9 cellular contexts compared by ENCODE assay signal in genomic region chrX:107135076-107135964, GRCh38. TPM values are rescaled to one million over a fixed set of nuclear protein-coding genes. Genes with fewer than 3 reads are reported as not detected.
DNase-seq lines count a peak whose midpoint lies in the region; ATAC-seq, FAIRE-seq and TF ChIP-seq lines count a peak whose summit lies in the region.
"Had no signal": no experiment of that assay in that cellular context is flagged by ENCODE, and none has a peak within 500 bp of the region (broad histone marks: within the 10 kb centered on the region; RNA-seq: fewer than 3 reads in every experiment).

No MANE protein-coding gene starts in this region.

- peak overlapping the region; percentile 4 for H3K27ac ChIP-seq in brain microvascular endothelial cell
- peak overlapping the region in 1 of 2 donors; percentile 54 for H3K27ac ChIP-seq in small intestine (ENCODE audit: low read depth in 1 of 2, low read length in 1 of 2)
- H3K27ac ChIP-seq in thyroid gland: no peak overlapping the region

- TF ChIP-seq CTCF in NB4 (IDR thresholded peaks at IDR 0.05; ENCODE audit: low read depth, low read length) (no peak), brain microvascular endothelial cell (IDR thresholded peaks at IDR 0.05; ENCODE audit: low read depth, low read length, missing control alignments) (no peak), thyroid gland (IDR thresholded peaks at IDR 0.05) (no peak)

- H3K36me3 Mint-ChIP-seq in activated CD4-positive, alpha-beta T cell treated with anti-CD3 and anti-CD28 coated beads for 36 hours (ENCODE audit: low read depth): no peaks in the 10 kb centered on the region

- H3K4me1 ChIP-seq in small intestine (ENCODE audit: control insufficient read depth in 2 of 2, insufficient read depth in 1 of 2, low read depth in 1 of 2, low read length in 1 of 2): no peaks in the 10 kb centered on the region
- no peaks in the 10 kb centered on the region for H3K4me1 ChIP-seq in thyroid gland

- TF ChIP-seq POLR2A in NB4 (IDR thresholded peaks at IDR 0.05; ENCODE audit: extremely low read depth, insufficient read length) (no peak), thyroid gland (IDR thresholded peaks at IDR 0.05) (no peak)

- ATAC-seq in activated CD4-positive, alpha-beta T cell treated with anti-CD3 and anti-CD28 coated beads for 36 hours: peak; percentile 85

- H3K4me1 Mint-ChIP-seq in activated CD4-positive, alpha-beta T cell treated with anti-CD3 and anti-CD28 coated beads for 36 hours: peaks cover 12% of the 10 kb centered on the region

- H3K4me3 Mint-ChIP-seq in activated CD4-positive, alpha-beta T cell treated with anti-CD3 and anti-CD28 coated beads for 36 hours: no peak overlapping the region

- no peaks in the 10 kb centered on the region for H3K9me3 ChIP-seq in small intestine (ENCODE audit: control insufficient read depth, low read depth)
- no peaks in the 10 kb centered on the region for H3K9me3 ChIP-seq in thyroid gland

- POLR2A ChIA-PET in activated CD4-positive, alpha-beta T cell treated with anti-CD3 and anti-CD28 coated beads for 36 hours (lab: Charles Lee): interaction anchor here (0.6 kb wide), 1 partner anchor 65 kb away, joined by 5 read pairs; no protein-coding TSS in a partner anchor

- intact Hi-C loops in activated CD4-positive, alpha-beta T cell treated with anti-CD3 and anti-CD28 coated beads for 36 hours (cut with DNase I, micrococcal nuclease): no loop called here
- intact Hi-C loops in thyroid gland (cut with DNase I): no loop called here

- 49 to 61% (median 52%) methylated on average over 5 of the region's 5 CpGs for WGBS in small intestine, 3 donors
- WGBS in thyroid gland, 2 donors: 78 to 82% methylated on average over 5 of the region's 5 CpGs

- FAIRE-seq in small intestine (lab: Jason Lieb, UNC) (no peak), frontal cortex (lab: Jason Lieb, UNC) (no peak), urothelium cell line (lab: Jason Lieb, UNC) (no peak)

- no peaks in the 10 kb centered on the region for H3K9me3 Mint-ChIP-seq in activated CD4-positive, alpha-beta T cell treated with anti-CD3 and anti-CD28 coated beads for 36 hours (ENCODE audit: low read depth)

- H3K27me3 ChIP-seq in brain microvascular endothelial cell (replicated peaks): no peaks in the 10 kb centered on the region
- no peaks in the 10 kb centered on the region for H3K27me3 ChIP-seq in small intestine (ENCODE audit: control insufficient read depth in 2 of 2, insufficient read depth in 2 of 2, low read length in 2 of 2)
- H3K27me3 ChIP-seq in thyroid gland: no peaks in the 10 kb centered on the region

- no peak overlapping the region for H3K4me3 ChIP-seq in NB4 (ENCODE audit: low read depth, low read length)
- H3K4me3 ChIP-seq in brain microvascular endothelial cell (ENCODE audit: low read depth, low read length): no peak overlapping the region
- H3K4me3 ChIP-seq in small intestine (ENCODE audit: low read depth in 1 of 2, low read length in 2 of 2): no peak overlapping the region
- no peak overlapping the region for H3K4me3 ChIP-seq in thyroid gland (replicated peaks in 1 of 3)

- H3K27ac Mint-ChIP-seq in activated CD4-positive, alpha-beta T cell treated with anti-CD3 and anti-CD28 coated beads for 36 hours: peak overlapping the region; percentile 81

- H3K27me3 Mint-ChIP-seq in activated CD4-positive, alpha-beta T cell treated with anti-CD3 and anti-CD28 coated beads for 36 hours: no peaks in the 10 kb centered on the region

- peak; percentile 42 for DNase-seq in activated CD4-positive, alpha-beta T cell treated with anti-CD3 and anti-CD28 coated beads for 36 hours
- DNase-seq in activated CD4-positive, alpha-beta T cell treated with anti-CD3 and anti-CD28 coated beads, Interleukin-2, amount 50 U/mL, for 48 hours: no peak
- peak; percentile 76 for DNase-seq in NB4 (ENCODE audit: low read depth)
- DNase-seq in brain microvascular endothelial cell: peak; percentile 44
- peak; percentile 43 for DNase-seq in small intestine
- DNase-seq in frontal cortex (ENCODE audit: low spot score in 2 of 2): no peak
- DNase-seq in urothelium cell line (ENCODE audit: low spot score): no peak
- DNase-seq in thyroid gland: no peak
- DNase-seq: glutamatergic neuron had no signal

- in situ Hi-C loops in brain microvascular endothelial cell (cut with HindIII; ENCODE audit: low pct_ligation_motif_present, low sequenced_read_pairs): no loop called here

- CTCF ChIA-PET in activated CD4-positive, alpha-beta T cell treated with anti-CD3 and anti-CD28 coated beads for 36 hours (lab: Charles Lee): no interaction called here

- H3K36me3 ChIP-seq in brain microvascular endothelial cell (replicated peaks) (no peaks in the 10 kb centered on the region), small intestine (ENCODE audit: control insufficient read depth in 2 of 2, insufficient read depth in 2 of 2, low read length in 2 of 2) (no peaks in the 10 kb centered on the region), thyroid gland (no peaks in the 10 kb centered on the region)

RNA-seq across cellular contexts. Expression of gene RBM41, which starts 16.7 kb away (rescaled TPM):
- 10 to 100 TPM; 12.0 to 12.2 TPM for total RNA-seq in activated CD4-positive, alpha-beta T cell treated with anti-CD3 and anti-CD28 coated beads for 36 hours
- polyA plus RNA-seq in small intestine: 1 to 10 TPM; 6.5 to 8.9 (median 7.6) TPM
- total RNA-seq in frontal cortex (20.4 TPM), thyroid gland (10 to 100 TPM; 24.0 to 48.8 (median 30.5) TPM)

Comparison
In these comparisons a context has a peak if more than half of its experiments do, and no peak if none do; other contexts are left out.
1. DNase-seq: peak in activated CD4-positive, alpha-beta T cell treated with anti-CD3 and anti-CD28 coated beads for 36 hours (single experiment), NB4 (single experiment), brain microvascular endothelial cell (single experiment) and small intestine (single experiment); none in activated CD4-positive, alpha-beta T cell treated with anti-CD3 and anti-CD28 coated beads, Interleukin-2, amount 50 U/mL, for 48 hours (0 of 2), frontal cortex (0 of 2), urothelium cell line (single experiment) and thyroid gland (0 of 2).